1 cellular context compared by ENCODE assay signal in the genomic region with DNA sequence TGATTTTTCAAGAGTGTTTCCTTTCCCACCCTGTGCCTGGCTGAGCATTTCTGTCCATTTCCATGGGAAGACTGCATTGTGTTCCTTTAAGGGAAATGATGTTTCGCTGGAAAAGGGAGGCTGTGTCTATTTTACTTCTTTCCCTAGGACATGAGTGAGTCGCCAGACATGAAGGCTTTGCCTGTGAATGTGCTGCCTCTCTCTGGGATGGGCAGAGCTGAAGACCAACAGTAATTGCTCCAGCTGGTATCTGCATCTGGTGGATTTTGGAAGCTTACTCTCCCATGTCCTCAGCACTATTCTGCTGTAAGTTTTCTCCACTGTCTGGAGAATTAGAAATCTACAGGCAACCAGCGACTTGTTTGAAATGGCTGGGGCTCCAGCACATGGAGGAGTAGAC.
TF ChIP-seq lines count a peak whose summit lies in the region.

No MANE protein-coding gene starts in this region.

TF ChIP-seq in IMR-90, 13 proteins besides CTCF, POLR2A, EP300 and RAD21 (continued from another document):
- TF ChIP-seq ELK1 (IDR thresholded peaks at IDR 0.05; ENCODE audit: borderline replicate concordance, low read depth, low read length) (no peak), NFE2L2 (IDR thresholded peaks at IDR 0.05; ENCODE audit: low read depth, low read length) (no peak), MAFK (IDR thresholded peaks at IDR 0.05; ENCODE audit: low read depth, low read length) (no peak), CEBPB (IDR thresholded peaks at IDR 0.05; ENCODE audit: low read depth, low read length) (no peak), MAZ (IDR thresholded peaks at IDR 0.05; ENCODE audit: borderline replicate concordance, low read depth, low read length) (no peak), SMC3 (IDR thresholded peaks at IDR 0.05; ENCODE audit: low read depth, low read length) (no peak), BHLHE40 (IDR thresholded peaks at IDR 0.05; ENCODE audit: low read depth, low read length) (no peak), FOS (IDR thresholded peaks at IDR 0.05; ENCODE audit: low read depth, low read length) (no peak), RFX5 (IDR thresholded peaks at IDR 0.05; ENCODE audit: low read depth, low read length) (no peak)
